Comparison of ENCODE assay signal across 7 cellular contexts in the genomic region with DNA sequence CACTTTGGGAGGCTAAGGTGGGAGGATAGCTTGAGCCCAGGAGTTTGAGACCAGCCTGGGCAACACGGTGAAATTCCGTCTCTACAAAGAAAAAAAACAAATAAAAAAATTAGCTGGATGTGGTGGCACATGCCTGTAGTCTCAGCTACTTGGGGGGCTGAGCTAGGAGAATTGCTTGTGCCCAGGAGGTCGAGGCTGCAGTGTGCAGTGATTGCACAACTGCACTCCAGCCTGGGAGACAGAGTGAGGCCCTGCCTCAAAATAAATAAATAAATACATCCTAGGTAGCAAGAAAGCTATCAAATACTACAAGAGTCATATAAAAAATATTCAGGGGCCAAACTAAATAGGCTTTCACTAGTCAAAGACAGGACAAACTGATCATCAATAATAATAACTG.
"Had no signal": no experiment of that assay in that cellular context is flagged by ENCODE, and none has a peak within 500 bp of the region (broad histone marks: within the 10 kb centered on the region; RNA-seq: fewer than 3 reads in every experiment).

No MANE protein-coding gene starts in this region.

- H3K4me3 Mint-ChIP-seq: H9, HFFc6 had no signal

- H3K27ac ChIP-seq: GM23248, KMS-11 had no signal

- H3K9ac ChIP-seq: GM23248, KMS-11 had no signal

- DNase-seq: GM23248, GOT3, H9, HCEC 1CT, HFFc6, KBM-7 had no signal

- H3K9me3 Mint-ChIP-seq: H9, HFFc6 had no signal

- H2AFZ ChIP-seq: GM23248 had no signal

- H3K4me2 ChIP-seq: KMS-11 had no signal

- H3K4me3 ChIP-seq: GM23248 had no signal

- H3K27ac Mint-ChIP-seq: H9, HFFc6 had no signal
